1 cellular context compared by ENCODE assay signal in the genomic region with DNA sequence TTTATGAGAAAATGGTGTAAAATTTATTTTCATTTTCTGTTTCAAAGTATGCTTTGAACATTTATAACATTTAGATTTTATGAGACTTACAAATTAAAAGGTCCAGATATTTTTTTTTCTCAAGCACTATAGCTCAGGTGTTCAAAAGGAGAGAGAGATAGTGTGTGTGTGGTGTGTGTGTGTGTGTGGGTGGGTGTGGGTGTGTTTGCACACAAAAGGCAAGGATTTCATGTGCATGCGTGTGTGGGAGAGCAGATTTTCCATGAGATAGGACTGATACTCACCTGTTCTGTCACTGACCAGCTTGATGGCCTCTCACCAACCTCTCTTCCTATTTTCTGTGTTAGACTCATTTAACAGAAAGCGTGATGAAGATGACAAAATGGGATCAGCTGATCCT.
TF ChIP-seq lines count a peak whose summit lies in the region.

No MANE protein-coding gene starts in this region.

TF ChIP-seq in GM23338, 12 proteins besides CTCF, POLR2A, EP300 and RAD21 (continued from another document):
- TF ChIP-seq, protein P1, sequence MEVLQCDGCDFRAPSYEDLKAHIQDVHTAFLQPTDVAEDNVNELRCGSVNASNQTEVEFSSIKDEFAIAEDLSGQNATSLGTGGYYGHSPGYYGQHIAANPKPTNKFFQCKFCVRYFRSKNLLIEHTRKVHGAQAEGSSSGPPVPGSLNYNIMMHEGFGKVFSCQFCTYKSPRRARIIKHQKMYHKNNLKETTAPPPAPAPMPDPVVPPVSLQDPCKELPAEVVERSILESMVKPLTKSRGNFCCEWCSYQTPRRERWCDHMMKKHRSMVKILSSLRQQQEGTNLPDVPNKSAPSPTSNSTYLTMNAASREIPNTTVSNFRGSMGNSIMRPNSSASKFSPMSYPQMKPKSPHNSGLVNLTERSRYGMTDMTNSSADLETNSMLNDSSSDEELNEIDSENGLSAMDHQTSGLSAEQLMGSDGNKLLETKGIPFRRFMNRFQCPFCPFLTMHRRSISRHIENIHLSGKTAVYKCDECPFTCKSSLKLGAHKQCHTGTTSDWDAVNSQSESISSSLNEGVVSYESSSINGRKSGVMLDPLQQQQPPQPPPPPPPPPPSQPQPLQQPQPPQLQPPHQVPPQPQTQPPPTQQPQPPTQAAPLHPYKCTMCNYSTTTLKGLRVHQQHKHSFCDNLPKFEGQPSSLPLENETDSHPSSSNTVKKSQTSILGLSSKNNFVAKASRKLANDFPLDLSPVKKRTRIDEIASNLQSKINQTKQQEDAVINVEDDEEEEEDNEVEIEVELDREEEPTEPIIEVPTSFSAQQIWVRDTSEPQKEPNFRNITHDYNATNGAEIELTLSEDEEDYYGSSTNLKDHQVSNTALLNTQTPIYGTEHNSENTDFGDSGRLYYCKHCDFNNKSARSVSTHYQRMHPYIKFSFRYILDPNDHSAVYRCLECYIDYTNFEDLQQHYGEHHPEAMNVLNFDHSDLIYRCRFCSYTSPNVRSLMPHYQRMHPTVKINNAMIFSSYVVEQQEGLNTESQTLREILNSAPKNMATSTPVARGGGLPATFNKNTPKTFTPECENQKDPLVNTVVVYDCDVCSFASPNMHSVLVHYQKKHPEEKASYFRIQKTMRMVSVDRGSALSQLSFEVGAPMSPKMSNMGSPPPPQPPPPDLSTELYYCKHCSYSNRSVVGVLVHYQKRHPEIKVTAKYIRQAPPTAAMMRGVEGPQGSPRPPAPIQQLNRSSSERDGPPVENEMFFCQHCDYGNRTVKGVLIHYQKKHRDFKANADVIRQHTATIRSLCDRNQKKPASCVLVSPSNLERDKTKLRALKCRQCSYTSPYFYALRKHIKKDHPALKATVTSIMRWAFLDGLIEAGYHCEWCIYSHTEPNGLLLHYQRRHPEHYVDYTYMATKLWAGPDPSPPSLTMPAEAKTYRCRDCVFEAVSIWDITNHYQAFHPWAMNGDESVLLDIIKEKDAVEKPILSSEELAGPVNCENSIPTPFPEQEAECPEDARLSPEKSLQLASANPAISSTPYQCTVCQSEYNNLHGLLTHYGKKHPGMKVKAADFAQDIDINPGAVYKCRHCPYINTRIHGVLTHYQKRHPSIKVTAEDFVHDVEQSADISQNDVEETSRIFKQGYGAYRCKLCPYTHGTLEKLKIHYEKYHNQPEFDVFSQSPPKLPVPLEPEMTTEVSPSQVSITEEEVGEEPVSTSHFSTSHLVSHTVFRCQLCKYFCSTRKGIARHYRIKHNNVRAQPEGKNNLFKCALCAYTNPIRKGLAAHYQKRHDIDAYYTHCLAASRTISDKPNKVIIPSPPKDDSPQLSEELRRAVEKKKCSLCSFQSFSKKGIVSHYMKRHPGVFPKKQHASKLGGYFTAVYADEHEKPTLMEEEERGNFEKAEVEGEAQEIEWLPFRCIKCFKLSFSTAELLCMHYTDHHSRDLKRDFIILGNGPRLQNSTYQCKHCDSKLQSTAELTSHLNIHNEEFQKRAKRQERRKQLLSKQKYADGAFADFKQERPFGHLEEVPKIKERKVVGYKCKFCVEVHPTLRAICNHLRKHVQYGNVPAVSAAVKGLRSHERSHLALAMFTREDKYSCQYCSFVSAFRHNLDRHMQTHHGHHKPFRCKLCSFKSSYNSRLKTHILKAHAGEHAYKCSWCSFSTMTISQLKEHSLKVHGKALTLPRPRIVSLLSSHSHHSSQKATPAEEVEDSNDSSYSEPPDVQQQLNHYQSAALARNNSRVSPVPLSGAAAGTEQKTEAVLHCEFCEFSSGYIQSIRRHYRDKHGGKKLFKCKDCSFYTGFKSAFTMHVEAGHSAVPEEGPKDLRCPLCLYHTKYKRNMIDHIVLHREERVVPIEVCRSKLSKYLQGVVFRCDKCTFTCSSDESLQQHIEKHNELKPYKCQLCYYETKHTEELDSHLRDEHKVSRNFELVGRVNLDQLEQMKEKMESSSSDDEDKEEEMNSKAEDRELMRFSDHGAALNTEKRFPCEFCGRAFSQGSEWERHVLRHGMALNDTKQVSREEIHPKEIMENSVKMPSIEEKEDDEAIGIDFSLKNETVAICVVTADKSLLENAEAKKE (CRISPR knock-in tag; IDR thresholded peaks at IDR 0.05) = no peak
- TF ChIP-seq ZNF114 (CRISPR knock-in tag; IDR thresholded peaks at IDR 0.05) = no peak
- TF ChIP-seq EZH2phosphoT487 (IDR thresholded peaks at IDR 0.05; ENCODE audit: unreplicated experiment) = no peak
- no peak for TF ChIP-seq EZH2 (IDR thresholded peaks at IDR 0.05; ENCODE audit: low read depth, unreplicated experiment)
- TF ChIP-seq JUNB (IDR thresholded peaks at IDR 0.05; ENCODE audit: unreplicated experiment) = no peak
- TF ChIP-seq STAT1 (IDR thresholded peaks at IDR 0.05; ENCODE audit: unreplicated experiment) = no peak
- TF ChIP-seq ZNF331 (CRISPR knock-in tag; IDR thresholded peaks at IDR 0.05; ENCODE audit: low read depth) = no peak
